Comparison of ENCODE assay signal across 8 cellular contexts in genomic region chr21:37009740-37010341, GRCh38. TPM values are rescaled to one million over a fixed set of nuclear protein-coding genes. Genes with fewer than 3 reads are reported as not detected.
A peak's percentile ranks its signal among the peaks of the same experiment; 100 is the strongest.
DNase-seq lines count a peak whose midpoint lies in the region; ATAC-seq and TF ChIP-seq lines count a peak whose summit lies in the region.

No MANE protein-coding gene starts in this region.

- peaks cover 13% of the 10 kb centered on the region for H3K4me1 Mint-ChIP-seq in activated CD4-positive, alpha-beta T cell treated with anti-CD3 and anti-CD28 coated beads for 36 hours

- CTCF ChIA-PET in activated CD4-positive, alpha-beta T cell treated with anti-CD3 and anti-CD28 coated beads for 36 hours (lab: Charles Lee) = interaction anchor here (0.5 to 2.6 kb wide), 27 partner anchors 12 to 1044 kb away, joined by 3 to 22 read pairs (median 4); no protein-coding TSS in a partner anchor

- no peaks in the 10 kb centered on the region for H3K4me1 ChIP-seq in colonic mucosa

- H3K9ac ChIP-seq in colonic mucosa (ENCODE audit: low read depth in 2 of 2, low read length in 2 of 2) = no peak overlapping the region

- ATAC-seq in GM19025 (IDR thresholded peaks at IDR 0.05; ENCODE audit: low read depth, unreplicated experiment) (peak; percentile 93), HG03378 (IDR thresholded peaks at IDR 0.05; ENCODE audit: unreplicated experiment) (peak; percentile 91)
- peak; percentile 96 for ATAC-seq in activated CD4-positive, alpha-beta T cell treated with anti-CD3 and anti-CD28 coated beads for 36 hours

- TF ChIP-seq CTCF in AG10803 (conservative IDR thresholded peaks at IDR 0.05; ENCODE audit: low read length) (peak; percentile 91), colonic mucosa (IDR thresholded peaks at IDR 0.05) (peak; percentile 79)

- peaks cover 15% of the 10 kb centered on the region for H3K27me3 ChIP-seq in colonic mucosa

- peaks cover 38% of the 10 kb centered on the region for H3K27me3 Mint-ChIP-seq in activated CD4-positive, alpha-beta T cell treated with anti-CD3 and anti-CD28 coated beads for 36 hours

- POLR2A ChIA-PET in activated CD4-positive, alpha-beta T cell treated with anti-CD3 and anti-CD28 coated beads for 36 hours (lab: Charles Lee) = interaction anchor here (0.5 to 1.1 kb wide), 2 partner anchors 33 to 55 kb away, joined by 3 read pairs; no protein-coding TSS in a partner anchor

- H3K4me3 ChIP-seq in AG10803 (ENCODE audit: low read length) = peak overlapping the region; percentile 52
- peak overlapping the region; percentile 16 for H3K4me3 ChIP-seq in colonic mucosa

- no peak overlapping the region for H3K27ac Mint-ChIP-seq in activated CD4-positive, alpha-beta T cell treated with anti-CD3 and anti-CD28 coated beads for 36 hours

- H3K36me3 Mint-ChIP-seq in activated CD4-positive, alpha-beta T cell treated with anti-CD3 and anti-CD28 coated beads for 36 hours (ENCODE audit: low read depth) = no peaks in the 10 kb centered on the region

- intact Hi-C loops in activated CD4-positive, alpha-beta T cell treated with anti-CD3 and anti-CD28 coated beads for 36 hours (cut with DNase I, micrococcal nuclease) = loop anchor here (1.0 to 2.0 kb wide), 4 partner anchors 33 to 71 kb away; partner anchors contain the start of gene HLCS (in 1 of the 2)
- intact Hi-C loops in colonic mucosa (cut with DNase I) = no loop called here

- no peaks in the 10 kb centered on the region for H3K36me3 ChIP-seq in colonic mucosa

- H3K4me3 Mint-ChIP-seq in activated CD4-positive, alpha-beta T cell treated with anti-CD3 and anti-CD28 coated beads for 36 hours = peak overlapping the region; percentile 43

- H3K9me3 Mint-ChIP-seq in activated CD4-positive, alpha-beta T cell treated with anti-CD3 and anti-CD28 coated beads for 36 hours (ENCODE audit: low read depth) = no peaks in the 10 kb centered on the region

- H3K9me3 ChIP-seq in colonic mucosa = no peaks in the 10 kb centered on the region

- DNase-seq in AG10803 (ENCODE audit: low read depth) = peak; percentile 82
- peak; percentile 61 for DNase-seq in NCI-H446 treated with DMSO at 0.1 percent for 48 hours (lab: John Stamatoyannopoulos, UW)
- peak; percentile 90 for DNase-seq in activated CD4-positive, alpha-beta T cell treated with anti-CD3 and anti-CD28 coated beads for 36 hours
- DNase-seq in colonic mucosa = peak; percentile 89
- peak; percentile 95 for DNase-seq in left kidney (ENCODE audit: low read depth, low spot score)
- peak; percentile 78 to 85 for DNase-seq in stimulated activated CD4-positive, alpha-beta T cell treated with anti-CD3 and anti-CD28 coated beads, Interleukin-2, amount 100 ng/mL, for 48 hours

- H3K27ac ChIP-seq in colonic mucosa = no peak overlapping the region

RNA-seq across cellular contexts. Expression of gene RIPPLY3, which starts 3.3 kb away (rescaled TPM):
- under 1 TPM in 1 of 2 experiments, not detected in 1; 0.16 TPM for total RNA-seq in activated CD4-positive, alpha-beta T cell treated with anti-CD3 and anti-CD28 coated beads for 36 hours
- under 1 TPM in 1 of 2 donors, not detected in 1; 0.21 TPM for total RNA-seq in colonic mucosa

RNA-seq across cellular contexts. Expression of gene HLCS, which starts 43.4 kb away (rescaled TPM):
- total RNA-seq in activated CD4-positive, alpha-beta T cell treated with anti-CD3 and anti-CD28 coated beads for 36 hours = 10 to 100 TPM; 14.3 to 15.0 TPM
- 10 to 100 TPM; 10.8 to 11.4 TPM for total RNA-seq in colonic mucosa
